Comparison of ENCODE assay signal across 10 cellular contexts in the genomic region with DNA sequence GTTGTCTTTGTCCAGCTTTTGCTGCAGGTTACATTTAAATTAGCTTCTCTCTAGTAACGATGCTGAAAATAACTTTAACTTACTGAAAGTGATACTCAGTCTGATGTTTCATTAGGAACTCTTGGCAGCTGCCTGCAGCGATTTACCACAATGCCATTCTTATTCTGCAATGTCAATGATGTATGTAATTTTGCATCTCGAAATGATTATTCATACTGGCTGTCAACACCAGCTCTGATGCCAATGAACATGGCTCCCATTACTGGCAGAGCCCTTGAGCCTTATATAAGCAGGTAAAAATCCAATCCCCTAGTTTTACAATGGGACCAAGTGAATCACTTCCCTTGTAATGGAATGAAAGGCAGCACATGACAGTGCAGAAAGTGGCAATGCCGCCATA. TPM values are rescaled to one million over a fixed set of nuclear protein-coding genes. Genes with fewer than 3 reads are reported as not detected.
DNase-seq lines count a peak whose midpoint lies in the region; ATAC-seq lines count a peak whose summit lies in the region.
"Had no signal": no experiment of that assay in that cellular context is flagged by ENCODE, and none has a peak within 500 bp of the region (broad histone marks: within the 10 kb centered on the region; RNA-seq: fewer than 3 reads in every experiment).

No MANE protein-coding gene starts in this region.

- no peak for DNase-seq in mucosa of gallbladder (ENCODE audit: low spot score)
- DNase-seq in stimulated activated naive CD4-positive, alpha-beta T cell (lab: John Stamatoyannopoulos, UW): no peak
- no peak for DNase-seq in stimulated activated CD4-positive, alpha-beta T cell treated with anti-CD3 and anti-CD28 coated beads, Interleukin-2, amount 100 ng/mL, for 48 hours
- no peak for DNase-seq in activated T-cell treated with anti-CD3 and anti-CD28 coated beads, Interleukin-2, amount 50 U/mL, for 48 hours
- DNase-seq: activated CD4-positive, alpha-beta T cell treated with anti-CD3 and anti-CD28 coated beads for 1 hour; CD8-positive, alpha-beta T cell had no signal

- ATAC-seq in GM18519 (IDR thresholded peaks at IDR 0.05; ENCODE audit: low FRiP score, unreplicated experiment) (peak; percentile 85), GM21526 (IDR thresholded peaks at IDR 0.05; ENCODE audit: low FRiP score, unreplicated experiment) (peak; percentile 92), HG03175 (IDR thresholded peaks at IDR 0.05; ENCODE audit: unreplicated experiment) (peak; percentile 79), esophagus mucosa (peak; percentile 88)
- ATAC-seq: CD8-positive, alpha-beta T cell had no signal

RNA-seq across cellular contexts. Expression of a gene that starts 16.3 kb away (rescaled TPM):
- total RNA-seq in esophagus mucosa: 45.7 TPM
- total RNA-seq in mucosa of gallbladder: 70.8 TPM
